Comparison of ENCODE assay signal across 27 cellular contexts in genomic region chr2:205867371-205867770, GRCh38.
"Had no signal": no experiment of that assay in that cellular context is flagged by ENCODE, and none has a peak within 500 bp of the region (broad histone marks: within the 10 kb centered on the region; RNA-seq: fewer than 3 reads in every experiment).

No MANE protein-coding gene starts in this region.

- ATAC-seq: effector memory CD8-positive, alpha-beta T cell; esophagus mucosa; foreskin keratinocyte; gastrocnemius medialis; heart left ventricle had no signal

- H3K4me3 ChIP-seq: colonic mucosa, coronary artery, dorsolateral prefrontal cortex, esophagus muscularis mucosa, esophagus squamous epithelium, gastrocnemius medialis, gastroesophageal sphincter, heart left ventricle, heart right ventricle, hepatocyte had no signal

- H3K27ac Mint-ChIP-seq: dendritic cell treated with granulocyte-macrophage colony-stimulating factor and Interleukin-4, amounts not matched to agents 40 ng/mL and 50 ng/mL, for 4 days; effector memory CD8-positive, alpha-beta T cell; endodermal cell had no signal

- H3K4me2 ChIP-seq: hepatocyte had no signal

- H3K27me3 ChIP-seq: colonic mucosa, esophagus muscularis mucosa, esophagus squamous epithelium, foreskin keratinocyte, gastrocnemius medialis, gastroesophageal sphincter, hepatocyte had no signal

- H3K9me3 Mint-ChIP-seq: dendritic cell treated with granulocyte-macrophage colony-stimulating factor and Interleukin-4, amounts not matched to agents 40 ng/mL and 50 ng/mL, for 4 days; effector memory CD8-positive, alpha-beta T cell; endodermal cell had no signal

- H3K4me3 Mint-ChIP-seq: dendritic cell treated with granulocyte-macrophage colony-stimulating factor and Interleukin-4, amounts not matched to agents 40 ng/mL and 50 ng/mL, for 4 days; effector memory CD8-positive, alpha-beta T cell; endodermal cell had no signal

- H3K36me3 ChIP-seq: colonic mucosa, esophagus muscularis mucosa, esophagus squamous epithelium, gastrocnemius medialis, gastroesophageal sphincter, heart left ventricle, heart right ventricle had no signal

- H3K4me1 Mint-ChIP-seq: endodermal cell had no signal

- FAIRE-seq: endometrium, endothelial cell of umbilical vein, frontal cortex had no signal

- H2AFZ ChIP-seq: hepatocyte had no signal

- DNase-seq: colonic mucosa; cortex of kidney; dermis blood vessel endothelial cell; dorsolateral prefrontal cortex; effector CD4-positive, alpha-beta T cell; effector CD8-positive, alpha-beta T cell; effector memory CD4-positive, alpha-beta T cell; effector memory CD8-positive, alpha-beta T cell; endodermal cell; erythroblast; esophagus squamous epithelium; foreskin keratinocyte; foreskin melanocyte; gastrocnemius medialis; glutamatergic neuron; heart left ventricle; heart right ventricle had no signal

- H3K9me3 ChIP-seq: colonic mucosa, esophagus muscularis mucosa, esophagus squamous epithelium, gastrocnemius medialis, gastroesophageal sphincter, heart left ventricle, heart right ventricle had no signal

- H3K79me2 ChIP-seq: hepatocyte had no signal

- H3K27ac ChIP-seq: colonic mucosa, coronary artery, dorsolateral prefrontal cortex, epithelial cell of prostate, esophagus squamous epithelium, foreskin keratinocyte, gastrocnemius medialis, heart left ventricle, heart right ventricle, hepatocyte had no signal

- H3K4me1 ChIP-seq: colonic mucosa, foreskin keratinocyte, gastrocnemius medialis had no signal
